1 cellular context compared by ENCODE assay signal in the genomic region with DNA sequence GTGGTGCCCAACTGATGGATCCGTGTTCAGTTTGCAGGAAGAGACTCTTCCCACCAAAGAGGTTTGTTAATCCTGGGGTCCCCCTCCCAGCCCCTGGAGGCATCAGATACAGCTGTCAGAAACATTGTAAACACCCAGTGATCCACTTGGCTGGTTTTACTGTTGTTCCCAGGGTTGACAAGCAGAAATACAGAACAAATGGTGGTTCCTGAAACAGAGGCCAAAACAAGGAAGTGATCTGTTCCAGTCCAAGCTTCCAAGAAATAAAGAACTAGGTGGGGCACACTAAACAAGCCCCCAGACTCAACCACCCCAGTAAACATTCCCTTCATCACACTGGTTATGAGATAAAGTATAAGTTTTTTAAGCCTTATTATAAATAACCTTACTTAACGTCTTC.
TF ChIP-seq lines count a peak whose summit lies in the region.

No MANE protein-coding gene starts in this region.

TF ChIP-seq in IMR-90, 13 proteins besides CTCF, POLR2A, EP300 and RAD21:
- TF ChIP-seq CHD1 (IDR thresholded peaks at IDR 0.05; ENCODE audit: low read depth, low read length) = no peak
- TF ChIP-seq MXI1 (IDR thresholded peaks at IDR 0.05; ENCODE audit: borderline replicate concordance, low read depth, low read length) = no peak
- TF ChIP-seq NFE2L2 (IDR thresholded peaks at IDR 0.05; ENCODE audit: low read depth, low read length) = no peak
- TF ChIP-seq BHLHE40 (IDR thresholded peaks at IDR 0.05; ENCODE audit: low read depth, low read length) = no peak
- TF ChIP-seq RFX5 (IDR thresholded peaks at IDR 0.05; ENCODE audit: low read depth, low read length) = no peak
- TF ChIP-seq, protein P1, sequence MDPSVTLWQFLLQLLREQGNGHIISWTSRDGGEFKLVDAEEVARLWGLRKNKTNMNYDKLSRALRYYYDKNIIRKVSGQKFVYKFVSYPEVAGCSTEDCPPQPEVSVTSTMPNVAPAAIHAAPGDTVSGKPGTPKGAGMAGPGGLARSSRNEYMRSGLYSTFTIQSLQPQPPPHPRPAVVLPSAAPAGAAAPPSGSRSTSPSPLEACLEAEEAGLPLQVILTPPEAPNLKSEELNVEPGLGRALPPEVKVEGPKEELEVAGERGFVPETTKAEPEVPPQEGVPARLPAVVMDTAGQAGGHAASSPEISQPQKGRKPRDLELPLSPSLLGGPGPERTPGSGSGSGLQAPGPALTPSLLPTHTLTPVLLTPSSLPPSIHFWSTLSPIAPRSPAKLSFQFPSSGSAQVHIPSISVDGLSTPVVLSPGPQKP (IDR thresholded peaks at IDR 0.05; ENCODE audit: borderline replicate concordance, low read depth, low read length) = no peak
- TF ChIP-seq RCOR1 (IDR thresholded peaks at IDR 0.05; ENCODE audit: insufficient replicate concordance, low read length) = no peak
- no peak for TF ChIP-seq FOS (IDR thresholded peaks at IDR 0.05; ENCODE audit: low read depth, low read length)
- no peak for TF ChIP-seq MAZ (IDR thresholded peaks at IDR 0.05; ENCODE audit: borderline replicate concordance, low read depth, low read length)
- TF ChIP-seq, protein P2, sequence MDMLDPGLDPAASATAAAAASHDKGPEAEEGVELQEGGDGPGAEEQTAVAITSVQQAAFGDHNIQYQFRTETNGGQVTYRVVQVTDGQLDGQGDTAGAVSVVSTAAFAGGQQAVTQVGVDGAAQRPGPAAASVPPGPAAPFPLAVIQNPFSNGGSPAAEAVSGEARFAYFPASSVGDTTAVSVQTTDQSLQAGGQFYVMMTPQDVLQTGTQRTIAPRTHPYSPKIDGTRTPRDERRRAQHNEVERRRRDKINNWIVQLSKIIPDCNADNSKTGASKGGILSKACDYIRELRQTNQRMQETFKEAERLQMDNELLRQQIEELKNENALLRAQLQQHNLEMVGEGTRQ (IDR thresholded peaks at IDR 0.05; ENCODE audit: low read depth, low read length) = no peak
- no peak for TF ChIP-seq SMC3 (IDR thresholded peaks at IDR 0.05; ENCODE audit: low read depth, low read length)
- no peak for TF ChIP-seq CEBPB (IDR thresholded peaks at IDR 0.05; ENCODE audit: low read depth, low read length)
- no peak for TF ChIP-seq MAFK (IDR thresholded peaks at IDR 0.05; ENCODE audit: low read depth, low read length)
